ENCODE assay signal across 8 cellular contexts in the genomic region with DNA sequence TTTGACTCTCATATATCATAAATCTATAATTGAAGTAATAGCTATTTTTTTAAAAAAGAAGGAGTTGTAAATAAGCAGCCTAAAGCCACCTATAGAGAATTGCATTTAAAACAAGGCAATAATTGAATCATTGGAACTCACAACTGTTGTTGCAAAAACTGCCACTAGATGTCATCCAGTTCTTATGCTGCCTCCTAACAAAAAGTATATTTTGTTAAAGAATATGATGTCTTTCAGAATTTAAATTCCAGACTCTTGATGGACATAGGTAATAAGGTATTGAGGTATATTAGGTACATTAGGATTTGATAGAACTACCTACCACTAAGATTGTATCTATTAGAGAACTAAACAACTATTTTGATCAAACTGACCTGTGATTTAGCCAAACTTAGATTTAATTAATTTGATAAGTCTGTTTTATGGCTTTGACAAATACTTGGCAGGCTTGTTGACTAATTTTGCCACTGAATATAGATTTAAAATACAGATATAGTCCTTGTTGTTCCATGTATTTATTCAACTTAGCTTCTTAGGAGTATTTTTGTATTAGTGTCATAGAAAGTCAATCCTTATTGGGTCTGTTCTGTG.
A peak's percentile ranks its signal among the peaks of the same experiment; 100 is the strongest.
DNase-seq lines count a peak whose midpoint lies in the region; ATAC-seq, FAIRE-seq and TF ChIP-seq lines count a peak whose summit lies in the region.

No MANE protein-coding gene starts in this region.

- no peak for FAIRE-seq in bronchial epithelial cell (lab: Jason Lieb, UNC)

- H3K27me3 Mint-ChIP-seq in nephron (ENCODE audit: low read depth), result no peaks in the 10 kb centered on the region

- TF ChIP-seq CTCF in GM10266 (IDR thresholded peaks at IDR 0.05; ENCODE audit: control insufficient read depth, insufficient read depth, low read depth, missing control alignments), result peak; percentile 41
- peak; percentile 35 for TF ChIP-seq CTCF in bronchial epithelial cell (IDR thresholded peaks at IDR 0.05; ENCODE audit: insufficient read depth, low read length, severe bottlenecking)
- TF ChIP-seq CTCF in nephron (IDR thresholded peaks at IDR 0.05; ENCODE audit: unreplicated experiment in 3 of 3), result peak; percentile 78 to 83 (median 79)

- peak overlapping the region in 1 of 3 experiments; percentile 17 for H3K27ac Mint-ChIP-seq in nephron

- peaks cover 7% of the 10 kb centered on the region for H3K36me3 Mint-ChIP-seq in nephron (ENCODE audit: low read depth)

- DNase-seq in GM10266 (ENCODE audit: extremely low spot score), result peak; percentile 8
- DNase-seq in LHCN-M2 (ENCODE audit: low read depth), result peak; percentile 0
- peak; percentile 43 for DNase-seq in bronchial epithelial cell (ENCODE audit: low read depth)
- no peak for DNase-seq in stimulated activated CD4-positive, alpha-beta T cell treated with anti-CD3 and anti-CD28 coated beads, Interleukin-12 subunit alpha, Interleukin-12 subunit beta, amount 100 ng/mL, for 4 hours
- no peak for DNase-seq in AG08395 (ENCODE audit: low spot score)
- DNase-seq in stimulated activated CD4-positive, alpha-beta T cell treated with anti-CD3 and anti-CD28 coated beads, Interleukin-1b, Interleukin-23, amount 100 ng/mL, for 48 hours, result no peak

- no peak overlapping the region for H3K4me3 Mint-ChIP-seq in nephron

- no peak overlapping the region for H3K4me3 ChIP-seq in bronchial epithelial cell (ENCODE audit: low read depth, low read length)

- H3K27me3 ChIP-seq in bronchial epithelial cell (ENCODE audit: control insufficient read depth, insufficient read depth, low read length), result no peaks in the 10 kb centered on the region

- no peak for ATAC-seq in HG02798 (IDR thresholded peaks at IDR 0.05; ENCODE audit: poor library complexity, unreplicated experiment)

- peaks cover 8% of the 10 kb centered on the region for H3K9me3 Mint-ChIP-seq in nephron

- peaks cover 27% of the 10 kb centered on the region for H3K4me1 Mint-ChIP-seq in nephron

- H3K36me3 ChIP-seq in bronchial epithelial cell (ENCODE audit: control insufficient read depth, insufficient read depth, low read length), result no peaks in the 10 kb centered on the region

Comparison
In these comparisons a context has a peak if more than half of its experiments do, and no peak if none do; other contexts are left out.
1. DNase-seq: peak in GM10266 (single experiment), LHCN-M2 (single experiment) and bronchial epithelial cell (single experiment); none in stimulated activated CD4-positive, alpha-beta T cell treated with anti-CD3 and anti-CD28 coated beads, Interleukin-12 subunit alpha, Interleukin-12 subunit beta, amount 100 ng/mL, for 4 hours (single experiment), AG08395 (single experiment) and stimulated activated CD4-positive, alpha-beta T cell treated with anti-CD3 and anti-CD28 coated beads, Interleukin-1b, Interleukin-23, amount 100 ng/mL, for 48 hours (single experiment).
2. Peak in every context shown above with its lines, with median percentiles within 50 percentile points of each other: CTCF ChIP-seq.